22 cellular contexts compared by ENCODE assay signal in the genomic region with DNA sequence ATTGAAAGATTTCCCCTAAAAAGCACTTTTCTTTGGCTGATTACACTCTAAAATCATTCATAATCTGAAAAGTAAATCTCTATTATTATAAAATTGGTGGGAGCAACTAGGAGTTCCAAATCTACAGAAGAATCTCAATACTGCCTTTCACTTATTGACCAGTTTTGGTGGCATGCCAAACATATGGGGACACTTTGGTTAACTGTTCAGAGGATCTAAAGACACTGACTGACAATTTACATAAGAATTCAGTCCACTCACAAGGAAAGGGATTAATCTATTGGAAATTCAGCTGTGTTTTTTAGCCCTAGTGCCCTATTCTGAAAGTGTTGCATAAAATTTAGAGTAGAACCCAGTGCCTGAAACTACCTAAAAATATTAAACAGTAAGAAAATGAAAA.
"Had no signal": no experiment of that assay in that cellular context is flagged by ENCODE, and none has a peak within 500 bp of the region (broad histone marks: within the 10 kb centered on the region; RNA-seq: fewer than 3 reads in every experiment).

No MANE protein-coding gene starts in this region.

- H3K9me3 Mint-ChIP-seq: dendritic cell treated with granulocyte-macrophage colony-stimulating factor and Interleukin-4, amounts not matched to agents 40 ng/mL and 50 ng/mL, for 4 days; effector memory CD8-positive, alpha-beta T cell; naive B cell; nephron; stimulated activated effector memory CD8-positive, alpha-beta T cell treated with anti-CD3 and anti-CD28 coated beads, Interleukin-12 subunit alpha, Interleukin-12 subunit beta, amount 100 ng/mL, for 72 hours; stimulated activated naive CD8-positive, alpha-beta T cell treated with anti-CD3 and anti-CD28 coated beads, Interleukin-15, Interleukin-2, amounts not matched to agents 100 ng/mL and 50 ng/mL, for 24 hours had no signal

- H3K27ac Mint-ChIP-seq: dendritic cell treated with granulocyte-macrophage colony-stimulating factor and Interleukin-4, amounts not matched to agents 40 ng/mL and 50 ng/mL, for 4 days; effector memory CD8-positive, alpha-beta T cell; naive B cell; nephron; stimulated activated effector memory CD8-positive, alpha-beta T cell treated with anti-CD3 and anti-CD28 coated beads, Interleukin-12 subunit alpha, Interleukin-12 subunit beta, amount 100 ng/mL, for 72 hours; stimulated activated naive CD8-positive, alpha-beta T cell treated with anti-CD3 and anti-CD28 coated beads, Interleukin-15, Interleukin-2, amounts not matched to agents 100 ng/mL and 50 ng/mL, for 24 hours had no signal

- H3K4me1 Mint-ChIP-seq: naive B cell; stimulated activated effector memory CD8-positive, alpha-beta T cell treated with anti-CD3 and anti-CD28 coated beads, Interleukin-12 subunit alpha, Interleukin-12 subunit beta, amount 100 ng/mL, for 72 hours had no signal

- H3K36me3 ChIP-seq: esophagus muscularis mucosa, right lobe of liver, tibial artery, upper lobe of left lung, uterus had no signal

- H3K27ac ChIP-seq: epithelial cell of prostate, esophagus muscularis mucosa, psoas muscle, right lobe of liver, tibial artery, upper lobe of left lung, uterus had no signal

- DNase-seq: effector memory CD8-positive, alpha-beta T cell; foreskin melanocyte; head of caudate nucleus; hippocampal formation; kidney glomerular epithelial cell; mesendoderm; naive B cell; psoas muscle; retina; right lobe of liver; stimulated activated CD4-positive, alpha-beta T cell treated with anti-CD3 and anti-CD28 coated beads, Interleukin-4, amount 100 ng/mL, for 1 hour; stimulated activated CD8-positive, alpha-beta memory T cell treated with anti-CD3 and anti-CD28 coated beads, Interleukin-4, amount 100 ng/mL, for 48 hours; tibial artery; upper lobe of left lung; uterus had no signal

- H3K27me3 ChIP-seq: esophagus muscularis mucosa, right lobe of liver, tibial artery, upper lobe of left lung, uterus had no signal

- H3K9me3 ChIP-seq: esophagus muscularis mucosa, psoas muscle, right lobe of liver, tibial artery, upper lobe of left lung, uterus had no signal

- H3K27me3 Mint-ChIP-seq: dendritic cell treated with granulocyte-macrophage colony-stimulating factor and Interleukin-4, amounts not matched to agents 40 ng/mL and 50 ng/mL, for 4 days had no signal

- H3K4me1 ChIP-seq: esophagus muscularis mucosa, psoas muscle, right lobe of liver, tibial artery, upper lobe of left lung, uterus had no signal

- H3K4me3 ChIP-seq: esophagus muscularis mucosa, psoas muscle, right lobe of liver, tibial artery, upper lobe of left lung, uterus had no signal

- H3K4me3 Mint-ChIP-seq: dendritic cell treated with granulocyte-macrophage colony-stimulating factor and Interleukin-4, amounts not matched to agents 40 ng/mL and 50 ng/mL, for 4 days; effector memory CD8-positive, alpha-beta T cell; naive B cell; nephron; stimulated activated effector memory CD8-positive, alpha-beta T cell treated with anti-CD3 and anti-CD28 coated beads, Interleukin-12 subunit alpha, Interleukin-12 subunit beta, amount 100 ng/mL, for 72 hours; stimulated activated naive CD8-positive, alpha-beta T cell treated with anti-CD3 and anti-CD28 coated beads, Interleukin-15, Interleukin-2, amounts not matched to agents 100 ng/mL and 50 ng/mL, for 24 hours had no signal

- FAIRE-seq: islet of Langerhans had no signal

- H3K36me3 Mint-ChIP-seq: naive B cell; stimulated activated effector memory CD8-positive, alpha-beta T cell treated with anti-CD3 and anti-CD28 coated beads, Interleukin-12 subunit alpha, Interleukin-12 subunit beta, amount 100 ng/mL, for 72 hours had no signal

- ATAC-seq: effector memory CD8-positive, alpha-beta T cell; psoas muscle; right lobe of liver; stimulated activated effector memory CD8-positive, alpha-beta T cell treated with anti-CD3 and anti-CD28 coated beads, Interleukin-12 subunit alpha, Interleukin-12 subunit beta, amount 100 ng/mL, for 72 hours had no signal
